ENCODE assay signal across 28 cellular contexts in the genomic region with DNA sequence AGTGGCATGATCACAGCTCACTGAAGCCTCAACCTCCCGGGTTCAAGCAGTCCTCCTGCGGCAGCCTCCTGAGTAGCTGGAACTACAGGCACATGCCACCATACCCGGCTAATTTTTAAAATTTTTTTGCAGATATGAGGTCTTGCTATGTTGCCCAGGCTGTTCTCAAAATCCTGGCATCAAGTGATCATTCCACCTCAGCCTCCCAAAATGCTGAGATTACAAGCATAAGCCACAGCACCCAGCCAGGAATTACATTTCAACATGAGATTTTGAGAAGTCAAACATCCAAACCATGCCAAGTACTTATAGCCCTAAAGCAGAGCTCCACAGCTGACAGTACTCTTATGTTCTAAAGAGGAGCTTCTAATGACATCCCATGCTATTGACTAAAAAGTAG.
"Had no signal": no experiment of that assay in that cellular context is flagged by ENCODE, and none has a peak within 500 bp of the region (broad histone marks: within the 10 kb centered on the region; RNA-seq: fewer than 3 reads in every experiment).

No MANE protein-coding gene starts in this region.

- H3K4me1 Mint-ChIP-seq: nephron; neural progenitor cell; stimulated activated effector memory CD8-positive, alpha-beta T cell treated with anti-CD3 and anti-CD28 coated beads, Interleukin-12 subunit alpha, Interleukin-12 subunit beta, amount 100 ng/mL, for 72 hours; stimulated activated naive B cell treated with anti-CD40 and anti-IgM and Interleukin-4, amounts not matched to agents 10 μg/mL and 1 μg/mL and 100 μg/mL, for 72 hours had no signal

- DNase-seq: natural killer cell; occipital lobe; ovary; posterior cingulate gyrus; psoas muscle; right cardiac atrium; right lobe of liver; sigmoid colon; small intestine; stimulated activated CD4-positive, alpha-beta T cell treated with anti-CD3 and anti-CD28 coated beads, Interleukin-15, amount 100 ng/mL, for 24 hours; stimulated activated CD4-positive, alpha-beta T cell treated with anti-CD3 and anti-CD28 coated beads, Interleukin-2, amount 100 ng/mL, for 24 hours; stimulated activated CD4-positive, alpha-beta T cell treated with anti-CD3 and anti-CD28 coated beads, Interleukin-2, amount 100 ng/mL, for 48 hours; stimulated activated CD4-positive, alpha-beta T cell treated with anti-CD3 and anti-CD28 coated beads, Interleukin-4, amount 100 ng/mL, for 24 hours; stimulated activated naive B cell treated with anti-CD40 and anti-IgM and Interleukin-4, amounts not matched to agents 10 μg/mL and 1 μg/mL and 100 μg/mL, for 72 hours; stimulated activated naive CD4-positive, alpha-beta T cell treated with Interleukin-2 at 50 U/mL for 16 hours; stomach; thyroid gland; upper lobe of right lung; uterus had no signal

- H3K27ac ChIP-seq: neural progenitor cell, ovary, parathyroid adenoma, psoas muscle, right lobe of liver, sigmoid colon, stomach, thoracic aorta, thyroid gland, tibial nerve, upper lobe of right lung, uterus had no signal

- H3K27me3 ChIP-seq: neural progenitor cell, ovary, right lobe of liver, sigmoid colon, thyroid gland, tibial nerve, upper lobe of right lung, uterus had no signal

- H3K9me3 ChIP-seq: ovary, psoas muscle, right lobe of liver, sigmoid colon, stomach, thoracic aorta, thyroid gland, upper lobe of right lung, uterus had no signal

- H3K36me3 ChIP-seq: neural progenitor cell, ovary, right lobe of liver, sigmoid colon, stomach, thoracic aorta, thyroid gland, tibial nerve, upper lobe of right lung, uterus had no signal

- H3K4me1 ChIP-seq: neural progenitor cell, parathyroid adenoma, psoas muscle, right lobe of liver, sigmoid colon, stomach, thyroid gland, tibial nerve, upper lobe of right lung, uterus had no signal

- H3K36me3 Mint-ChIP-seq: natural killer cell; neural progenitor cell; stimulated activated effector memory CD8-positive, alpha-beta T cell treated with anti-CD3 and anti-CD28 coated beads, Interleukin-12 subunit alpha, Interleukin-12 subunit beta, amount 100 ng/mL, for 72 hours; stimulated activated naive B cell treated with anti-CD40 and anti-IgM and Interleukin-4, amounts not matched to agents 10 μg/mL and 1 μg/mL and 100 μg/mL, for 72 hours; type B pancreatic cell had no signal

- H3K4me3 Mint-ChIP-seq: natural killer cell; nephron; neural progenitor cell; stimulated activated effector memory CD8-positive, alpha-beta T cell treated with anti-CD3 and anti-CD28 coated beads, Interleukin-12 subunit alpha, Interleukin-12 subunit beta, amount 100 ng/mL, for 72 hours; stimulated activated naive B cell treated with anti-CD40 and anti-IgM and Interleukin-4, amounts not matched to agents 10 μg/mL and 1 μg/mL and 100 μg/mL, for 72 hours; stimulated activated naive CD8-positive, alpha-beta T cell treated with anti-CD3 and anti-CD28 coated beads, Interleukin-15, Interleukin-2, amounts not matched to agents 100 ng/mL and 50 ng/mL, for 24 hours; type B pancreatic cell had no signal

- H3K9me3 Mint-ChIP-seq: natural killer cell; neural progenitor cell; stimulated activated effector memory CD8-positive, alpha-beta T cell treated with anti-CD3 and anti-CD28 coated beads, Interleukin-12 subunit alpha, Interleukin-12 subunit beta, amount 100 ng/mL, for 72 hours; type B pancreatic cell had no signal

- H3K27ac Mint-ChIP-seq: natural killer cell; nephron; neural progenitor cell; progenitor cell of endocrine pancreas; stimulated activated effector memory CD8-positive, alpha-beta T cell treated with anti-CD3 and anti-CD28 coated beads, Interleukin-12 subunit alpha, Interleukin-12 subunit beta, amount 100 ng/mL, for 72 hours; stimulated activated naive B cell treated with anti-CD40 and anti-IgM and Interleukin-4, amounts not matched to agents 10 μg/mL and 1 μg/mL and 100 μg/mL, for 72 hours; stimulated activated naive CD8-positive, alpha-beta T cell treated with anti-CD3 and anti-CD28 coated beads, Interleukin-15, Interleukin-2, amounts not matched to agents 100 ng/mL and 50 ng/mL, for 24 hours; type B pancreatic cell had no signal

- H3K4me3 ChIP-seq: neural progenitor cell, ovary, psoas muscle, right lobe of liver, sigmoid colon, stomach, thoracic aorta, thyroid gland, tibial nerve, upper lobe of right lung, uterus had no signal
